Comparison of ENCODE assay signal across 8 cellular contexts in genomic region chr7:105012503-105013282, GRCh38. TPM values are rescaled to one million over a fixed set of nuclear protein-coding genes. Genes with fewer than 3 reads are reported as not detected.
DNase-seq lines count a peak whose midpoint lies in the region; ATAC-seq and TF ChIP-seq lines count a peak whose summit lies in the region.

No MANE protein-coding gene starts in this region.

- DNase-seq in Ammon's horn (ENCODE audit: low spot score) = peak; percentile 100
- DNase-seq in NCI-H460 (ENCODE audit: extremely low read depth, low read depth) = peak; percentile 99
- peak; percentile 99 for DNase-seq in activated CD4-positive, alpha-beta T cell treated with anti-CD3 and anti-CD28 coated beads for 24 hours (ENCODE audit: low read depth in 2 of 2)
- peak; percentile 99 for DNase-seq in chondrocyte (ENCODE audit: low spot score)
- peak; percentile 83 for DNase-seq in kidney epithelial cell (ENCODE audit: low read depth)
- DNase-seq in stimulated activated CD4-positive, alpha-beta T cell treated with anti-CD3 and anti-CD28 coated beads, Interleukin-15, amount 100 ng/mL, for 24 hours = peak; percentile 100

- peaks cover 47% of the 10 kb centered on the region for H3K4me1 Mint-ChIP-seq in chondrocyte (ENCODE audit: low read depth)

- H3K27me3 Mint-ChIP-seq in chondrocyte (ENCODE audit: low read depth) = no peaks in the 10 kb centered on the region

- H3K4me3 Mint-ChIP-seq in chondrocyte (ENCODE audit: unreplicated experiment) = peak overlapping the region; percentile 100

- TF ChIP-seq POLR2A in GM19193 (IDR thresholded peaks at IDR 0.05; ENCODE audit: extremely low read depth, insufficient read depth, insufficient read length) = peak; percentile 85

- H3K4me3 ChIP-seq in kidney epithelial cell (ENCODE audit: low read depth, low read length) = peak overlapping the region; percentile 98

- TF ChIP-seq CTCF in chondrocyte (IDR thresholded peaks at IDR 0.05) = no peak
- no peak for TF ChIP-seq CTCF in kidney epithelial cell (IDR thresholded peaks at IDR 0.05; ENCODE audit: insufficient read depth, low read length, poor library complexity, severe bottlenecking)

- H3K36me3 Mint-ChIP-seq in chondrocyte (ENCODE audit: low read depth) = peaks cover 12% of the 10 kb centered on the region

- ATAC-seq in HG03432 (IDR thresholded peaks at IDR 0.05; ENCODE audit: unreplicated experiment) = peak; percentile 78

- no peaks in the 10 kb centered on the region for H3K36me3 ChIP-seq in kidney epithelial cell (ENCODE audit: control insufficient read depth, insufficient read depth, low read length)

- peak overlapping the region; percentile 100 for H3K27ac Mint-ChIP-seq in chondrocyte (ENCODE audit: unreplicated experiment)

- H3K27me3 ChIP-seq in kidney epithelial cell (ENCODE audit: control insufficient read depth, insufficient read depth, low read length) = no peaks in the 10 kb centered on the region

- H3K9me3 Mint-ChIP-seq in chondrocyte (ENCODE audit: low read depth) = no peaks in the 10 kb centered on the region

RNA-seq across cellular contexts. Expression of gene KMT2E, which starts 1.3 kb away (rescaled TPM):
- 32.6 and 40.2 TPM in 2 replicates for total RNA-seq in NCI-H460 (2014; rRNA removed; shearing (Covaris generic))
- 13.6 and 14.4 TPM in 2 replicates for polyA plus RNA-seq in NCI-H460 (2014; cell fraction: nucleus; rRNA removed)
- 59.6 to 63.1 TPM (median 59.9 TPM) in 3 replicates for total RNA-seq in chondrocyte
- 31.8 and 36.3 TPM in 2 replicates for total RNA-seq in kidney epithelial cell

Comparison
In these comparisons a context has a peak if more than half of its experiments do, and no peak if none do; other contexts are left out.
1. Peak in every context shown above with its lines: DNase-seq, ATAC-seq and H3K4me3 ChIP-seq.